In the genomic region with DNA sequence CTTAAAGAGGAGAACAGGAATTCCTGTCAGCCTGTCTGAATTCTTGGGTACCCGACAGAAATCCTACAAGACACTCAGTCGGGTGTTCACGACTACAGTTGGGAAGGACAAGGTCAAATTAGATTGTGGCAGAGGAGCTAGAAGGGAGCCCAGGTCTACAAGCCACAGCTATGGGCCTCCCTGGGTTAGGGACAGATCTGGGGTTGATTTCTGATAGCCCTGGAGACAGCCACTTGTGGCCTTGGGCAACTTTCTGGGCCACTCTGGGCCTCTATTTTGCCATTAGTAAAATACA, we compare ENCODE assay signal across 15 cellular contexts. TPM values are rescaled to one million over a fixed set of nuclear protein-coding genes. Genes with fewer than 3 reads are reported as not detected.
DNase-seq lines count a peak whose midpoint lies in the region; ATAC-seq and TF ChIP-seq lines count a peak whose summit lies in the region.
"Had no signal": no experiment of that assay in that cellular context is flagged by ENCODE, and none has a peak within 500 bp of the region (broad histone marks: within the 10 kb centered on the region; RNA-seq: fewer than 3 reads in every experiment).

No MANE protein-coding gene starts in this region.

- no peak overlapping the region for H2BK120ac ChIP-seq in H9 (ENCODE audit: low read depth, low read length, poor library complexity, severe bottlenecking)

- H3K79me2 ChIP-seq in H9 (ENCODE audit: insufficient read depth, low read length): no peaks in the 10 kb centered on the region

- no peak overlapping the region for H3K4me3 Mint-ChIP-seq in H9
- no peak overlapping the region for H3K4me3 Mint-ChIP-seq in osteocyte (ENCODE audit: unreplicated experiment)
- no peak overlapping the region for H3K4me3 Mint-ChIP-seq in stimulated activated memory B cell treated with anti-CD40 and anti-IgM and Interleukin-4, amounts not matched to agents 10 μg/mL and 1 μg/mL and 100 μg/mL, for 72 hours
- H3K4me3 Mint-ChIP-seq: IgD-negative memory B cell had no signal

- 73 to 83% methylated on average over 3 of the region's 3 CpGs for WGBS in heart right ventricle, 2 donors
- no CpG with 5 or more reads among the region's 3 CpGs for WGBS in H9 (ENCODE audit: extremely low coverage, insufficient read length, low lambda C conversion rate)

- no peak overlapping the region for H2BK12ac ChIP-seq in H9 (ENCODE audit: insufficient read length, low read depth, low read length)

- H3K4me2 ChIP-seq in H9 (ENCODE audit: insufficient read depth, insufficient read length, low read length): no peak overlapping the region
- H3K4me2 ChIP-seq: BLaER1 had no signal

- ATAC-seq in heart right ventricle: no peak
- no peak for ATAC-seq in stimulated activated memory B cell treated with anti-CD40 and anti-IgM and Interleukin-4, amounts not matched to agents 10 μg/mL and 1 μg/mL and 100 μg/mL, for 72 hours
- ATAC-seq: GM12878 had no signal

- H3K27ac ChIP-seq in cardiac muscle cell: peak overlapping the region; percentile 15
- H3K27ac ChIP-seq in heart right ventricle: no peak overlapping the region
- H3K27ac ChIP-seq in H9 (ENCODE audit: insufficient read length, low read depth, low read length): no peak overlapping the region
- H3K27ac ChIP-seq: BLaER1, GM23248 had no signal

- H2AK5ac ChIP-seq in H9 (ENCODE audit: insufficient read length, low read length): no peak overlapping the region

- no peak overlapping the region for H4K91ac ChIP-seq in H9 (ENCODE audit: insufficient read length, low read depth, low read length)

- H3K79me1 ChIP-seq in H9 (ENCODE audit: insufficient read depth, low read depth, low read length, poor library complexity, severe bottlenecking): no peaks in the 10 kb centered on the region

- intact Hi-C loops in heart right ventricle (cut with DNase I): no loop called here

- no peaks in the 10 kb centered on the region for H4K20me1 ChIP-seq in H9 (ENCODE audit: control insufficient read depth, insufficient read depth, insufficient read length)

- no peaks in the 10 kb centered on the region for H3K23me2 ChIP-seq in H9 (ENCODE audit: insufficient read length, low read depth, low read length, poor library complexity, severe bottlenecking)

- H3K4me1 Mint-ChIP-seq in H9 (no peaks in the 10 kb centered on the region), osteocyte (ENCODE audit: unreplicated experiment) (no peaks in the 10 kb centered on the region)
- H3K4me1 Mint-ChIP-seq in stimulated activated memory B cell treated with anti-CD40 and anti-IgM and Interleukin-4, amounts not matched to agents 10 μg/mL and 1 μg/mL and 100 μg/mL, for 72 hours: no peaks in the 10 kb centered on the region

- H3K36me3 ChIP-seq in cardiac muscle cell (no peaks in the 10 kb centered on the region), heart right ventricle (no peaks in the 10 kb centered on the region)

- no peak overlapping the region for H2AFZ ChIP-seq in H9 (ENCODE audit: low read length)
- H2AFZ ChIP-seq: GM23248 had no signal

- DNase-seq in cardiac muscle cell (ENCODE audit: low read depth in 1 of 2, low spot score in 1 of 2): no peak
- DNase-seq in heart right ventricle: no peak
- peak; percentile 8 for DNase-seq in H9
- DNase-seq in osteocyte (ENCODE audit: extremely low spot score, unreplicated experiment): peak; percentile 64
- DNase-seq in activated CD4-positive, alpha-beta T cell treated with anti-CD3 and anti-CD28 coated beads for 48 hours: no peak
- no peak for DNase-seq in OCI-M1 (lab: John Stamatoyannopoulos, UW)
- DNase-seq: 8988T, AML-193, DMS79, GM23248 had no signal

- H3K9me3 ChIP-seq in cardiac muscle cell (ENCODE audit: low read depth): no peaks in the 10 kb centered on the region
- peaks cover 0 to 9% (median 0%) of the 10 kb centered on the region in 11 donors for H3K9me3 ChIP-seq in heart right ventricle
- H3K9me3 ChIP-seq in H9 (ENCODE audit: control insufficient read depth, low read depth, low read length): no peaks in the 10 kb centered on the region

- H3T11ph ChIP-seq in H9 (ENCODE audit: low read length): no peak overlapping the region

- no peak overlapping the region for H2BK20ac ChIP-seq in H9 (ENCODE audit: low read depth, low read length, poor library complexity, severe bottlenecking)

- no peak overlapping the region for H3K9ac ChIP-seq in H9 (ENCODE audit: extremely low read depth, insufficient read length, low read length)
- H3K9ac ChIP-seq: BLaER1, GM23248 had no signal

- no peak overlapping the region for H3K4ac ChIP-seq in H9 (ENCODE audit: low read depth, low read length)

- H3K4me1 ChIP-seq in cardiac muscle cell (ENCODE audit: low read depth) (peaks cover 23% of the 10 kb centered on the region), heart right ventricle (peaks cover 0 to 15% (median 7%) of the 10 kb centered on the region in 9 donors), H9 (ENCODE audit: insufficient read depth, low read length) (no peaks in the 10 kb centered on the region)
- H3K4me1 ChIP-seq: BLaER1 had no signal

- H3K14ac ChIP-seq in H9 (ENCODE audit: insufficient read depth, low read length): no peak overlapping the region

- H3K4me3 ChIP-seq in cardiac muscle cell (no peak overlapping the region), heart right ventricle (no peak overlapping the region)
- H3K4me3 ChIP-seq: BLaER1, GM12878, GM23248 had no signal

- no peak overlapping the region for H4K5ac ChIP-seq in H9 (ENCODE audit: insufficient read length, low read depth, low read length)

- peaks cover 2% of the 10 kb centered on the region; the same call in 1 of the 2 replicates for H3K27me3 Mint-ChIP-seq in H9 (ENCODE audit: low read depth)
- H3K27me3 Mint-ChIP-seq in osteocyte (ENCODE audit: unreplicated experiment): peaks cover 23% of the 10 kb centered on the region
- H3K27me3 Mint-ChIP-seq in stimulated activated memory B cell treated with anti-CD40 and anti-IgM and Interleukin-4, amounts not matched to agents 10 μg/mL and 1 μg/mL and 100 μg/mL, for 72 hours: peaks cover 8% of the 10 kb centered on the region
- H3K27me3 Mint-ChIP-seq: IgD-negative memory B cell had no signal

- H3K27ac Mint-ChIP-seq in H9 (no peak overlapping the region), osteocyte (ENCODE audit: unreplicated experiment) (no peak overlapping the region)
- no peak overlapping the region for H3K27ac Mint-ChIP-seq in stimulated activated memory B cell treated with anti-CD40 and anti-IgM and Interleukin-4, amounts not matched to agents 10 μg/mL and 1 μg/mL and 100 μg/mL, for 72 hours
- H3K27ac Mint-ChIP-seq: IgD-negative memory B cell had no signal

- TF ChIP-seq CTCF in cardiac muscle cell (IDR thresholded peaks at IDR 0.05; ENCODE audit: low read depth, low read length): no peak
- TF ChIP-seq CTCF in heart right ventricle (IDR thresholded peaks at IDR 0.05): no peak
- TF ChIP-seq CTCF in H9 (conservative IDR thresholded peaks at IDR 0.05): no peak
- no peak for TF ChIP-seq CTCF in osteocyte (IDR thresholded peaks at IDR 0.05)

- no peak overlapping the region for H2BK5ac ChIP-seq in H9 (ENCODE audit: insufficient read length, low read length)

- H3K9me3 Mint-ChIP-seq in H9: no peaks in the 10 kb centered on the region; a peak in 1 of 5 replicates
- H3K9me3 Mint-ChIP-seq in osteocyte (ENCODE audit: unreplicated experiment): peaks cover 6% of the 10 kb centered on the region
- peaks cover 11% of the 10 kb centered on the region for H3K9me3 Mint-ChIP-seq in stimulated activated memory B cell treated with anti-CD40 and anti-IgM and Interleukin-4, amounts not matched to agents 10 μg/mL and 1 μg/mL and 100 μg/mL, for 72 hours

- no peak overlapping the region for H3K18ac ChIP-seq in H9 (ENCODE audit: insufficient read length, low read depth, low read length)

- H3K23ac ChIP-seq in H9 (ENCODE audit: insufficient read length, low read depth, low read length): no peak overlapping the region

- H3K36me3 Mint-ChIP-seq in H9 (ENCODE audit: insufficient read depth in 1 of 3, low read depth in 3 of 3): no peaks in the 10 kb centered on the region
- H3K36me3 Mint-ChIP-seq in osteocyte (ENCODE audit: unreplicated experiment): no peaks in the 10 kb centered on the region
- peaks cover 22% of the 10 kb centered on the region for H3K36me3 Mint-ChIP-seq in stimulated activated memory B cell treated with anti-CD40 and anti-IgM and Interleukin-4, amounts not matched to agents 10 μg/mL and 1 μg/mL and 100 μg/mL, for 72 hours

- no peaks in the 10 kb centered on the region for H3K27me3 ChIP-seq in cardiac muscle cell
- no peaks in the 10 kb centered on the region for H3K27me3 ChIP-seq in heart right ventricle
- no peaks in the 10 kb centered on the region for H3K27me3 ChIP-seq in H9 (ENCODE audit: insufficient read depth, low read length)
- H3K27me3 ChIP-seq: BLaER1 had no signal

- H2BK15ac ChIP-seq in H9 (ENCODE audit: low read depth, low read length): no peak overlapping the region

- no peak overlapping the region for H4K8ac ChIP-seq in H9 (replicated peaks; ENCODE audit: insufficient read length, low read depth, low read length)

- no peak overlapping the region for H3K56ac ChIP-seq in H9 (ENCODE audit: insufficient read length, low read depth, low read length)

RNA-seq across cellular contexts. Expression of a gene that starts 39.7 kb away (rescaled TPM):
- total RNA-seq in cardiac muscle cell (not detected in 2 replicates), heart right ventricle (1 to 10 TPM in 1 of 10 donors, under 1 TPM in 2, not detected in 7; 0.27 to 1.1 (median 0.49) TPM), H9 (2021) (not detected in 2 replicates), osteocyte (not detected in 2 replicates)
- polyA plus RNA-seq in cardiac muscle cell (not detected in 2 replicates), heart right ventricle (1 to 10 TPM in 1 of 2 donors, under 1 TPM in 1; 0.22 to 6.3 TPM)
- total RNA-seq: G401, GM12878, GM23248 had no signal
- polyA plus RNA-seq: GM12878, GM23248, IgD-negative memory B cell had no signal

Comparison
In these comparisons a context has a peak if more than half of its experiments do, and no peak if none do; other contexts are left out.
1. DNase-seq: peak in H9 (single experiment) and osteocyte (single experiment); none in cardiac muscle cell (0 of 2), heart right ventricle (0 of 2), activated CD4-positive, alpha-beta T cell treated with anti-CD3 and anti-CD28 coated beads for 48 hours (single experiment) and OCI-M1 (single experiment).